In genomic region chr18:79644006-79644665, GRCh38 we compare ENCODE assay signal across 8 cellular contexts. TPM values are rescaled to one million over a fixed set of nuclear protein-coding genes. Genes with fewer than 3 reads are reported as not detected.
DNase-seq lines count a peak whose midpoint lies in the region; ATAC-seq lines count a peak whose summit lies in the region.

No MANE protein-coding gene starts in this region.

- H3K27ac ChIP-seq in mesendoderm (ENCODE audit: low read depth, low read length) = no peak overlapping the region

- no peak overlapping the region for H3K56ac ChIP-seq in mesendoderm (ENCODE audit: low read length)

- no CpG with 5 or more reads among the region's 22 CpGs for WGBS in mesendoderm (ENCODE audit: extremely low coverage, insufficient coverage, low lambda C conversion rate)

- ATAC-seq in GM18511 (IDR thresholded peaks at IDR 0.05; ENCODE audit: unreplicated experiment) (peak; percentile 83), HG03135 (IDR thresholded peaks at IDR 0.05; ENCODE audit: unreplicated experiment) (peak; percentile 77)

- H3K4me1 ChIP-seq in mesendoderm (ENCODE audit: control insufficient read depth, low read depth, low read length) = no peaks in the 10 kb centered on the region

- H2BK15ac ChIP-seq in mesendoderm (replicated peaks; ENCODE audit: low read depth) = no peak overlapping the region

- H3K4me3 ChIP-seq in mesendoderm (ENCODE audit: low read length) = no peak overlapping the region

- H4K8ac ChIP-seq in mesendoderm (ENCODE audit: low read depth, low read length) = no peak overlapping the region

- in situ Hi-C loops in ACHN (cut with HindIII; ENCODE audit: low pct_ligation_motif_present, low pct_unique_long_range_greater_than_20kb, low sequenced_read_pairs) = no loop called here

- H3K4me2 ChIP-seq in mesendoderm (ENCODE audit: low read length) = no peak overlapping the region

- H2BK5ac ChIP-seq in mesendoderm (ENCODE audit: low read length) = no peak overlapping the region

- no peaks in the 10 kb centered on the region for H3K27me3 ChIP-seq in mesendoderm (ENCODE audit: insufficient read depth, low read length, poor library complexity)

- H3K79me1 ChIP-seq in mesendoderm (ENCODE audit: low read length) = no peaks in the 10 kb centered on the region

- H3K79me2 ChIP-seq in mesendoderm (ENCODE audit: control insufficient read depth, insufficient read depth, low read length) = no peaks in the 10 kb centered on the region

- no peak overlapping the region for H4K5ac ChIP-seq in mesendoderm (ENCODE audit: low read length)

- H3K9ac ChIP-seq in mesendoderm (ENCODE audit: low read length) = no peak overlapping the region

- no peak overlapping the region for H2AK5ac ChIP-seq in mesendoderm (ENCODE audit: low read length)

- H3K4ac ChIP-seq in mesendoderm (ENCODE audit: low read depth, low read length) = no peak overlapping the region

- no peaks in the 10 kb centered on the region for H3K36me3 ChIP-seq in mesendoderm (ENCODE audit: control insufficient read depth, insufficient read depth, low read length)

- H3K18ac ChIP-seq in mesendoderm (ENCODE audit: low read length) = no peak overlapping the region

- H3K23ac ChIP-seq in mesendoderm (ENCODE audit: low read length) = no peak overlapping the region

- DNase-seq in ACHN (peak; percentile 54), NCI-H345 treated with DMSO at 0.1 percent for 48 hours (lab: John Stamatoyannopoulos, UW; ENCODE audit: unreplicated experiment) (peak; percentile 48), mesendoderm (peak; percentile 81)
- DNase-seq in activated CD4-positive, alpha-beta T cell treated with anti-CD3 and anti-CD28 coated beads, Interleukin-2, amount 50 U/mL, for 48 hours = peak; percentile 73 to 78
- DNase-seq in effector CD4-positive, alpha-beta T cell = peak; percentile 51
- DNase-seq in stimulated activated CD8-positive, alpha-beta memory T cell treated with anti-CD3 and anti-CD28 coated beads, Interleukin-4, amount 100 ng/mL, for 1 hour (ENCODE audit: low read depth in 2 of 2, low spot score in 1 of 2) = peak; percentile 37 to 39

- no peak overlapping the region for H2BK120ac ChIP-seq in mesendoderm (ENCODE audit: low read depth, low read length)

RNA-seq across cellular contexts. Expression of gene CTDP1, which starts 35.5 kb away (rescaled TPM):
- polyA plus RNA-seq in mesendoderm (2013, experiment 1 of 2) = 19.0 TPM
- polyA plus RNA-seq in mesendoderm (2013, experiment 2 of 2) = 19.0 TPM
